ENCODE assay signal across 18 cellular contexts in genomic region chr4:137471895-137472294, GRCh38.
DNase-seq lines count a peak whose midpoint lies in the region; ATAC-seq and TF ChIP-seq lines count a peak whose summit lies in the region.
"Had no signal": no experiment of that assay in that cellular context is flagged by ENCODE, and none has a peak within 500 bp of the region (broad histone marks: within the 10 kb centered on the region; RNA-seq: fewer than 3 reads in every experiment).

No MANE protein-coding gene starts in this region.

- H3K4me2 ChIP-seq in PC-3 (ENCODE audit: low read length) = peak overlapping the region; percentile 52

- peak; percentile 32 for DNase-seq in AG08395 (ENCODE audit: low spot score)
- peak; percentile 9 for DNase-seq in HFFc6
- DNase-seq in PC-3 = peak; percentile 78
- DNase-seq in fibroblast of mammary gland (ENCODE audit: low read depth) = peak; percentile 80
- no peak for DNase-seq in SJCRH30
- no peak for DNase-seq in suprapubic skin (ENCODE audit: low spot score in 2 of 2)
- DNase-seq: CD8-positive, alpha-beta T cell; hippocampal formation; NCI-H446 treated with DMSO at 0.1 percent for 48 hours; upper lobe of left lung had no signal

- CTCF ChIA-PET in PC-3 (lab: Charles Lee) = no interaction called here

- no peak overlapping the region for H3K27ac Mint-ChIP-seq in HFFc6
- H3K27ac Mint-ChIP-seq: activated T-helper 17 cell treated with anti-CD3 and anti-CD28 coated beads, Interleukin-2, amount 50 U/mL, for 72 hours; CD8-positive, alpha-beta T cell; natural killer cell treated with Interleukin-12 subunit alpha and Interleukin-12 subunit beta and Interleukin-15 and Interleukin-18, amount 100 ng/mL, for 72 hours; stimulated activated naive CD8-positive, alpha-beta T cell treated with anti-CD3 and anti-CD28 coated beads, Interleukin-15, Interleukin-2, amounts not matched to agents 100 ng/mL and 50 ng/mL, for 24 hours had no signal

- H3K9me3 ChIP-seq in PC-3 (ENCODE audit: low read length) (no peaks in the 10 kb centered on the region), SJCRH30 (replicated peaks) (no peaks in the 10 kb centered on the region), suprapubic skin (no peaks in the 10 kb centered on the region)
- H3K9me3 ChIP-seq: esophagus muscularis mucosa had no signal

- no peaks in the 10 kb centered on the region for H3K27me3 ChIP-seq in PC-3 (ENCODE audit: low read length)
- no peaks in the 10 kb centered on the region for H3K27me3 ChIP-seq in SJCRH30
- no peaks in the 10 kb centered on the region for H3K27me3 ChIP-seq in suprapubic skin
- H3K27me3 ChIP-seq: esophagus muscularis mucosa, upper lobe of left lung had no signal

- H3K9me2 ChIP-seq in PC-3 (replicated peaks; ENCODE audit: low read length) = no peaks in the 10 kb centered on the region

- intact Hi-C loops in PC-3 (cut with micrococcal nuclease) = no loop called here

- ATAC-seq in PC-3 (peak; percentile 94), GM19023 (IDR thresholded peaks at IDR 0.05; ENCODE audit: unreplicated experiment) (no peak), HG02973 (IDR thresholded peaks at IDR 0.05; ENCODE audit: unreplicated experiment) (no peak)
- ATAC-seq: activated T-helper 17 cell treated with anti-CD3 and anti-CD28 coated beads, Interleukin-2, amount 50 U/mL, for 72 hours; CD8-positive, alpha-beta T cell; natural killer cell treated with Interleukin-12 subunit alpha and Interleukin-12 subunit beta and Interleukin-15 and Interleukin-18, amount 100 ng/mL, for 72 hours; sciatic nerve had no signal

- no peaks in the 10 kb centered on the region for H3K79me2 ChIP-seq in PC-3 (ENCODE audit: low read length)
- H3K79me2 ChIP-seq: parathyroid adenoma had no signal

- peak overlapping the region; percentile 86 for H3K27ac ChIP-seq in PC-3 (ENCODE audit: low read length)
- no peak overlapping the region for H3K27ac ChIP-seq in SJCRH30
- no peak overlapping the region for H3K27ac ChIP-seq in suprapubic skin
- H3K27ac ChIP-seq: esophagus muscularis mucosa, parathyroid adenoma, upper lobe of left lung had no signal

- TF ChIP-seq CTCF in HFFc6 (IDR thresholded peaks at IDR 0.05) = no peak
- no peak for TF ChIP-seq CTCF in PC-3 (conservative IDR thresholded peaks at IDR 0.05; ENCODE audit: low read depth, low read length)
- no peak for TF ChIP-seq CTCF in fibroblast of mammary gland (conservative IDR thresholded peaks at IDR 0.05; ENCODE audit: control insufficient read depth, insufficient read depth, low read depth, low read length)
- no peak for TF ChIP-seq CTCF in suprapubic skin (IDR thresholded peaks at IDR 0.05)

- BruUV-seq in PC-3 (replicated peaks; lab: Mats Ljungman, UMichigan) = no TSS peak

- H3K4me3 ChIP-seq in PC-3 (ENCODE audit: low read length) (no peak overlapping the region), fibroblast of mammary gland (ENCODE audit: control insufficient read depth, low read depth, low read length) (no peak overlapping the region), SJCRH30 (no peak overlapping the region), suprapubic skin (no peak overlapping the region)
- H3K4me3 ChIP-seq: esophagus muscularis mucosa, upper lobe of left lung had no signal

- H3K36me3 ChIP-seq in PC-3 (ENCODE audit: low read depth, low read length) = no peaks in the 10 kb centered on the region
- no peaks in the 10 kb centered on the region for H3K36me3 ChIP-seq in SJCRH30
- no peaks in the 10 kb centered on the region for H3K36me3 ChIP-seq in suprapubic skin
- H3K36me3 ChIP-seq: esophagus muscularis mucosa, upper lobe of left lung had no signal

- H3K27me3 Mint-ChIP-seq in HFFc6 (ENCODE audit: insufficient read depth) = no peaks in the 10 kb centered on the region
- H3K27me3 Mint-ChIP-seq: activated T-helper 17 cell treated with anti-CD3 and anti-CD28 coated beads, Interleukin-2, amount 50 U/mL, for 72 hours; natural killer cell treated with Interleukin-12 subunit alpha and Interleukin-12 subunit beta and Interleukin-15 and Interleukin-18, amount 100 ng/mL, for 72 hours; stimulated activated naive CD8-positive, alpha-beta T cell treated with anti-CD3 and anti-CD28 coated beads, Interleukin-15, Interleukin-2, amounts not matched to agents 100 ng/mL and 50 ng/mL, for 24 hours had no signal

- H3K9me3 Mint-ChIP-seq in HFFc6 = no peaks in the 10 kb centered on the region
- H3K9me3 Mint-ChIP-seq: activated T-helper 17 cell treated with anti-CD3 and anti-CD28 coated beads, Interleukin-2, amount 50 U/mL, for 72 hours had no signal

- TF ChIP-seq POLR2A in suprapubic skin (IDR thresholded peaks at IDR 0.05) = no peak

- H2AFZ ChIP-seq in PC-3 (ENCODE audit: low read length) = no peak overlapping the region
- H2AFZ ChIP-seq: parathyroid adenoma had no signal

- no peak for TF ChIP-seq EP300 in suprapubic skin (IDR thresholded peaks at IDR 0.05)

- H3K4me1 Mint-ChIP-seq in HFFc6 (ENCODE audit: low read depth) = peaks cover 20% of the 10 kb centered on the region
- H3K4me1 Mint-ChIP-seq: activated T-helper 17 cell treated with anti-CD3 and anti-CD28 coated beads, Interleukin-2, amount 50 U/mL, for 72 hours had no signal

- no peak overlapping the region for H3K4me3 Mint-ChIP-seq in HFFc6
- H3K4me3 Mint-ChIP-seq: activated T-helper 17 cell treated with anti-CD3 and anti-CD28 coated beads, Interleukin-2, amount 50 U/mL, for 72 hours; CD8-positive, alpha-beta T cell; natural killer cell treated with Interleukin-12 subunit alpha and Interleukin-12 subunit beta and Interleukin-15 and Interleukin-18, amount 100 ng/mL, for 72 hours; stimulated activated naive CD8-positive, alpha-beta T cell treated with anti-CD3 and anti-CD28 coated beads, Interleukin-15, Interleukin-2, amounts not matched to agents 100 ng/mL and 50 ng/mL, for 24 hours had no signal

- H4K20me1 ChIP-seq in PC-3 (ENCODE audit: low read length) = no peaks in the 10 kb centered on the region

- H3K9ac ChIP-seq in PC-3 (ENCODE audit: low read length) = peak overlapping the region; percentile 7; the same call in 1 of the 2 replicates
- H3K9ac ChIP-seq: parathyroid adenoma had no signal

- 59% methylated on average over 2 of the region's 2 CpGs for WGBS in suprapubic skin

- H3K36me3 Mint-ChIP-seq in HFFc6 (ENCODE audit: low read depth) = no peaks in the 10 kb centered on the region
- H3K36me3 Mint-ChIP-seq: CD8-positive, alpha-beta T cell; natural killer cell treated with Interleukin-12 subunit alpha and Interleukin-12 subunit beta and Interleukin-15 and Interleukin-18, amount 100 ng/mL, for 72 hours had no signal

- POLR2A ChIA-PET in PC-3 (lab: Charles Lee; ENCODE audit: unreplicated experiment) = no interaction called here

- peaks cover 10% of the 10 kb centered on the region for H3F3A ChIP-seq in PC-3 (ENCODE audit: low read length, unreplicated experiment)

- H3K4me1 ChIP-seq in PC-3 (ENCODE audit: insufficient read depth, low read length) = peaks cover 27% of the 10 kb centered on the region
- no peaks in the 10 kb centered on the region for H3K4me1 ChIP-seq in SJCRH30
- no peaks in the 10 kb centered on the region for H3K4me1 ChIP-seq in suprapubic skin
- H3K4me1 ChIP-seq: parathyroid adenoma, upper lobe of left lung had no signal

Comparison
In these comparisons a context has a peak if more than half of its experiments do, and no peak if none do; other contexts are left out.
1. DNase-seq: peak in AG08395 (single experiment), HFFc6 (single experiment), PC-3 (single experiment) and fibroblast of mammary gland (single experiment); none in SJCRH30 (0 of 2) and suprapubic skin (0 of 2).